3 cellular contexts compared by ENCODE assay signal in genomic region chr17:79794659-79795511, GRCh38.
TF ChIP-seq lines count a peak whose summit lies in the region.

No MANE protein-coding gene starts in this region.

TF ChIP-seq in A549, 52 proteins besides CTCF, POLR2A, EP300 and RAD21:
- TF ChIP-seq MAFK (IDR thresholded peaks at IDR 0.05; ENCODE audit: partially characterized antibody): no peak
- TF ChIP-seq BHLHE40 (IDR thresholded peaks at IDR 0.05; ENCODE audit: low read depth, low read length): no peak
- TF ChIP-seq RNF2 (IDR thresholded peaks at IDR 0.05; ENCODE audit: borderline replicate concordance, low read depth): no peak
- TF ChIP-seq CHD2 (IDR thresholded peaks at IDR 0.05; ENCODE audit: low read length, partially characterized antibody): no peak
- no peak for TF ChIP-seq NFE2L2 (conservative IDR thresholded peaks at IDR 0.05; ENCODE audit: low read length)
- no peak for TF ChIP-seq CBX2 (IDR thresholded peaks at IDR 0.05; ENCODE audit: borderline replicate concordance, low read depth)
- TF ChIP-seq, protein P1, sequence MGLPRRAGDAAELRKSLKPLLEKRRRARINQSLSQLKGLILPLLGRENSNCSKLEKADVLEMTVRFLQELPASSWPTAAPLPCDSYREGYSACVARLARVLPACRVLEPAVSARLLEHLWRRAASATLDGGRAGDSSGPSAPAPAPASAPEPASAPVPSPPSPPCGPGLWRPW (IDR thresholded peaks at IDR 0.05): no peak
- no peak for TF ChIP-seq EHF (CRISPR knock-in tag; IDR thresholded peaks at IDR 0.05)
- TF ChIP-seq, protein P2, sequence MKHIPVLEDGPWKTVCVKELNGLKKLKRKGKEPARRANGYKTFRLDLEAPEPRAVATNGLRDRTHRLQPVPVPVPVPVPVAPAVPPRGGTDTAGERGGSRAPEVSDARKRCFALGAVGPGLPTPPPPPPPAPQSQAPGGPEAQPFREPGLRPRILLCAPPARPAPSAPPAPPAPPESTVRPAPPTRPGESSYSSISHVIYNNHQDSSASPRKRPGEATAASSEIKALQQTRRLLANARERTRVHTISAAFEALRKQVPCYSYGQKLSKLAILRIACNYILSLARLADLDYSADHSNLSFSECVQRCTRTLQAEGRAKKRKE (CRISPR knock-in tag; IDR thresholded peaks at IDR 0.05; ENCODE audit: low read depth): no peak
- TF ChIP-seq HOXB5 (CRISPR knock-in tag; IDR thresholded peaks at IDR 0.05): no peak
- no peak for TF ChIP-seq PHF8 (IDR thresholded peaks at IDR 0.05; ENCODE audit: borderline replicate concordance, low read depth)
- TF ChIP-seq, protein P3, sequence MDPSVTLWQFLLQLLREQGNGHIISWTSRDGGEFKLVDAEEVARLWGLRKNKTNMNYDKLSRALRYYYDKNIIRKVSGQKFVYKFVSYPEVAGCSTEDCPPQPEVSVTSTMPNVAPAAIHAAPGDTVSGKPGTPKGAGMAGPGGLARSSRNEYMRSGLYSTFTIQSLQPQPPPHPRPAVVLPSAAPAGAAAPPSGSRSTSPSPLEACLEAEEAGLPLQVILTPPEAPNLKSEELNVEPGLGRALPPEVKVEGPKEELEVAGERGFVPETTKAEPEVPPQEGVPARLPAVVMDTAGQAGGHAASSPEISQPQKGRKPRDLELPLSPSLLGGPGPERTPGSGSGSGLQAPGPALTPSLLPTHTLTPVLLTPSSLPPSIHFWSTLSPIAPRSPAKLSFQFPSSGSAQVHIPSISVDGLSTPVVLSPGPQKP (IDR thresholded peaks at IDR 0.05; ENCODE audit: low read depth, low read length): no peak
- no peak for TF ChIP-seq SMC3 (IDR thresholded peaks at IDR 0.05)
- no peak for TF ChIP-seq REST (IDR thresholded peaks at IDR 0.05)
- TF ChIP-seq CEBPB (IDR thresholded peaks at IDR 0.05): no peak
- TF ChIP-seq RARB (CRISPR knock-in tag; IDR thresholded peaks at IDR 0.05): no peak
- no peak for TF ChIP-seq FOXS1 (CRISPR knock-in tag; IDR thresholded peaks at IDR 0.05)
- no peak for TF ChIP-seq HOXB13 (CRISPR knock-in tag; IDR thresholded peaks at IDR 0.05; ENCODE audit: low read depth)

TF ChIP-seq in GM23338, 12 proteins besides CTCF, POLR2A, EP300 and RAD21:
- peak; percentile 87 for TF ChIP-seq EZH2 (IDR thresholded peaks at IDR 0.05; ENCODE audit: low read depth, unreplicated experiment)
- TF ChIP-seq ZNF114 (CRISPR knock-in tag; IDR thresholded peaks at IDR 0.05): no peak

TF ChIP-seq in WTC11, 78 proteins besides CTCF, POLR2A, EP300 and RAD21:
- TF ChIP-seq ZNF138 (CRISPR knock-in tag; conservative IDR thresholded peaks at IDR 0.05) (no peak), ZNF232 (CRISPR knock-in tag; IDR thresholded peaks at IDR 0.05) (no peak), ZNF671 (CRISPR knock-in tag; IDR thresholded peaks at IDR 0.05) (no peak), NR1H2 (CRISPR knock-in tag; IDR thresholded peaks at IDR 0.05) (no peak), SMAD4 (CRISPR knock-in tag; IDR thresholded peaks at IDR 0.05) (no peak), STAT6 (CRISPR knock-in tag; conservative IDR thresholded peaks at IDR 0.05; ENCODE audit: low read depth) (no peak), SOX15 (CRISPR knock-in tag; IDR thresholded peaks at IDR 0.05) (no peak), EMX1 (CRISPR knock-in tag; IDR thresholded peaks at IDR 0.05) (no peak), NR2C2 (CRISPR knock-in tag; IDR thresholded peaks at IDR 0.05) (no peak), MAX (CRISPR knock-in tag; IDR thresholded peaks at IDR 0.05) (no peak), ZBTB21 (CRISPR knock-in tag; IDR thresholded peaks at IDR 0.05; ENCODE audit: borderline replicate concordance) (no peak), CREM (CRISPR knock-in tag; IDR thresholded peaks at IDR 0.05) (no peak), IRF2 (CRISPR knock-in tag; IDR thresholded peaks at IDR 0.05; ENCODE audit: borderline replicate concordance, low read depth) (no peak), CBFB (CRISPR knock-in tag; IDR thresholded peaks at IDR 0.05; ENCODE audit: low read depth) (no peak), SMAD3 (CRISPR knock-in tag; IDR thresholded peaks at IDR 0.05; ENCODE audit: borderline replicate concordance) (no peak), ZNF416 (CRISPR knock-in tag; IDR thresholded peaks at IDR 0.05) (no peak)
- TF ChIP-seq, protein P4, sequence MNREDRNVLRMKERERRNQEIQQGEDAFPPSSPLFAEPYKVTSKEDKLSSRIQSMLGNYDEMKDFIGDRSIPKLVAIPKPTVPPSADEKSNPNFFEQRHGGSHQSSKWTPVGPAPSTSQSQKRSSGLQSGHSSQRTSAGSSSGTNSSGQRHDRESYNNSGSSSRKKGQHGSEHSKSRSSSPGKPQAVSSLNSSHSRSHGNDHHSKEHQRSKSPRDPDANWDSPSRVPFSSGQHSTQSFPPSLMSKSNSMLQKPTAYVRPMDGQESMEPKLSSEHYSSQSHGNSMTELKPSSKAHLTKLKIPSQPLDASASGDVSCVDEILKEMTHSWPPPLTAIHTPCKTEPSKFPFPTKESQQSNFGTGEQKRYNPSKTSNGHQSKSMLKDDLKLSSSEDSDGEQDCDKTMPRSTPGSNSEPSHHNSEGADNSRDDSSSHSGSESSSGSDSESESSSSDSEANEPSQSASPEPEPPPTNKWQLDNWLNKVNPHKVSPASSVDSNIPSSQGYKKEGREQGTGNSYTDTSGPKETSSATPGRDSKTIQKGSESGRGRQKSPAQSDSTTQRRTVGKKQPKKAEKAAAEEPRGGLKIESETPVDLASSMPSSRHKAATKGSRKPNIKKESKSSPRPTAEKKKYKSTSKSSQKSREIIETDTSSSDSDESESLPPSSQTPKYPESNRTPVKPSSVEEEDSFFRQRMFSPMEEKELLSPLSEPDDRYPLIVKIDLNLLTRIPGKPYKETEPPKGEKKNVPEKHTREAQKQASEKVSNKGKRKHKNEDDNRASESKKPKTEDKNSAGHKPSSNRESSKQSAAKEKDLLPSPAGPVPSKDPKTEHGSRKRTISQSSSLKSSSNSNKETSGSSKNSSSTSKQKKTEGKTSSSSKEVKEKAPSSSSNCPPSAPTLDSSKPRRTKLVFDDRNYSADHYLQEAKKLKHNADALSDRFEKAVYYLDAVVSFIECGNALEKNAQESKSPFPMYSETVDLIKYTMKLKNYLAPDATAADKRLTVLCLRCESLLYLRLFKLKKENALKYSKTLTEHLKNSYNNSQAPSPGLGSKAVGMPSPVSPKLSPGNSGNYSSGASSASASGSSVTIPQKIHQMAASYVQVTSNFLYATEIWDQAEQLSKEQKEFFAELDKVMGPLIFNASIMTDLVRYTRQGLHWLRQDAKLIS (CRISPR knock-in tag; IDR thresholded peaks at IDR 0.05; ENCODE audit: borderline replicate concordance): no peak
- TF ChIP-seq, protein P5, sequence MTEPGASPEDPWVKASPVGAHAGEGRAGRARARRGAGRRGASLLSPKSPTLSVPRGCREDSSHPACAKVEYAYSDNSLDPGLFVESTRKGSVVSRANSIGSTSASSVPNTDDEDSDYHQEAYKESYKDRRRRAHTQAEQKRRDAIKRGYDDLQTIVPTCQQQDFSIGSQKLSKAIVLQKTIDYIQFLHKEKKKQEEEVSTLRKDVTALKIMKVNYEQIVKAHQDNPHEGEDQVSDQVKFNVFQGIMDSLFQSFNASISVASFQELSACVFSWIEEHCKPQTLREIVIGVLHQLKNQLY (CRISPR knock-in tag; IDR thresholded peaks at IDR 0.05): no peak
